In the genomic region with DNA sequence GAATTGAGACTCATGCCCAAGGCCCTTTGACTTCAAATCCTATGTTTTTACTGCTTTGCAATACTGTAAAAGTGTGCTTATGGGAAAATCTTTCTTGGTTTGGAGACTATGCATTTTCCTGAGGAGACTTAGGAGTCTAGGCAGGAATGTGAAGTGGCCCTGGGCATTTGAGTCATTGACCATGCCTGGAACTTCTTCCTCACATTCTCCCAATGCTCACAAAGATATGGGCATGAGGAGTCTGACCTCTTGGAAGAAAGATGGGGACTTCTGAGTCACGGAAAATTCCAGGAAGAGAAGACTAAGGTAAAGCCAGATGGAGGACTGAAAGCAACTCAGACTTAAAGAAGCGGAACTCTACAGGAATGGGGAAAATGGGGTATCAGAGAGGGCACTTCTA, we compare ENCODE assay signal across 24 cellular contexts. TPM values are rescaled to one million over a fixed set of nuclear protein-coding genes. Genes with fewer than 3 reads are reported as not detected.
DNase-seq lines count a peak whose midpoint lies in the region; ATAC-seq, FAIRE-seq and TF ChIP-seq lines count a peak whose summit lies in the region.
"Had no signal": no experiment of that assay in that cellular context is flagged by ENCODE, and none has a peak within 500 bp of the region (broad histone marks: within the 10 kb centered on the region; RNA-seq: fewer than 3 reads in every experiment).

No MANE protein-coding gene starts in this region.

- H3K9ac ChIP-seq in adipocyte (ENCODE audit: low read length) = no peak overlapping the region
- H3K9ac ChIP-seq: BLaER1 treated with 17β-estradiol and CSF1 and Interleukin-3, amounts not matched to agents 10 nM and 100 nM had no signal

- no peak for TF ChIP-seq CTCF in left ventricle myocardium inferior (IDR thresholded peaks at IDR 0.05; ENCODE audit: borderline replicate concordance)
- no peak for TF ChIP-seq CTCF in foreskin fibroblast (IDR thresholded peaks at IDR 0.05; ENCODE audit: low read depth, low read length)

- no peak overlapping the region for H3K4me3 Mint-ChIP-seq in stimulated activated memory B cell treated with anti-CD40 and anti-IgM and Interleukin-4, amounts not matched to agents 10 μg/mL and 1 μg/mL and 100 μg/mL, for 72 hours
- H3K4me3 Mint-ChIP-seq: activated CD4-positive, alpha-beta memory T cell treated with anti-CD3 and anti-CD28 coated beads for 36 hours; activated naive CD8-positive, alpha-beta T cell treated with anti-CD3 and anti-CD28 coated beads for 36 hours; brain; stimulated activated naive B cell treated with anti-CD40 and anti-IgM and Interleukin-4, amounts not matched to agents 10 μg/mL and 1 μg/mL and 100 μg/mL, for 72 hours had no signal

- no peaks in the 10 kb centered on the region for H3K9me3 Mint-ChIP-seq in stimulated activated memory B cell treated with anti-CD40 and anti-IgM and Interleukin-4, amounts not matched to agents 10 μg/mL and 1 μg/mL and 100 μg/mL, for 72 hours
- H3K9me3 Mint-ChIP-seq: activated CD4-positive, alpha-beta memory T cell treated with anti-CD3 and anti-CD28 coated beads for 36 hours; activated naive CD8-positive, alpha-beta T cell treated with anti-CD3 and anti-CD28 coated beads for 36 hours had no signal

- no peaks in the 10 kb centered on the region for H3K36me3 ChIP-seq in left ventricle myocardium inferior
- no peaks in the 10 kb centered on the region for H3K36me3 ChIP-seq in adipocyte (ENCODE audit: control insufficient read depth, insufficient read depth, low read length, severe bottlenecking)
- H3K36me3 ChIP-seq: BLaER1 treated with 17β-estradiol and CSF1 and Interleukin-3, amounts not matched to agents 10 nM and 100 nM had no signal

- no peak overlapping the region for H3K27ac Mint-ChIP-seq in stimulated activated memory B cell treated with anti-CD40 and anti-IgM and Interleukin-4, amounts not matched to agents 10 μg/mL and 1 μg/mL and 100 μg/mL, for 72 hours
- H3K27ac Mint-ChIP-seq: activated CD4-positive, alpha-beta memory T cell treated with anti-CD3 and anti-CD28 coated beads for 36 hours; activated naive CD8-positive, alpha-beta T cell treated with anti-CD3 and anti-CD28 coated beads for 36 hours; stimulated activated naive B cell treated with anti-CD40 and anti-IgM and Interleukin-4, amounts not matched to agents 10 μg/mL and 1 μg/mL and 100 μg/mL, for 72 hours had no signal

- no peaks in the 10 kb centered on the region for H3K27me3 ChIP-seq in left ventricle myocardium inferior (ENCODE audit: low read depth)
- H3K27me3 ChIP-seq in adipocyte (replicated peaks; ENCODE audit: control insufficient read depth, insufficient read depth, low read length) = no peaks in the 10 kb centered on the region
- H3K27me3 ChIP-seq: BLaER1 treated with 17β-estradiol and CSF1 and Interleukin-3, amounts not matched to agents 10 nM and 100 nM had no signal

- FAIRE-seq in frontal cortex (lab: Jason Lieb, UNC) = no peak
- FAIRE-seq: endometrium, GM18507, small intestine had no signal

- H3K4me1 Mint-ChIP-seq in stimulated activated memory B cell treated with anti-CD40 and anti-IgM and Interleukin-4, amounts not matched to agents 10 μg/mL and 1 μg/mL and 100 μg/mL, for 72 hours = no peaks in the 10 kb centered on the region
- H3K4me1 Mint-ChIP-seq: activated naive CD8-positive, alpha-beta T cell treated with anti-CD3 and anti-CD28 coated beads for 36 hours; brain; stimulated activated naive B cell treated with anti-CD40 and anti-IgM and Interleukin-4, amounts not matched to agents 10 μg/mL and 1 μg/mL and 100 μg/mL, for 72 hours had no signal

- H3K4me1 ChIP-seq in left ventricle myocardium inferior (peaks cover 29% of the 10 kb centered on the region), adipocyte (ENCODE audit: control insufficient read depth, insufficient read depth, low read length) (peaks cover 18% of the 10 kb centered on the region)

- H3K9me3 ChIP-seq in left ventricle myocardium inferior (replicated peaks) (no peaks in the 10 kb centered on the region), adipocyte (ENCODE audit: control insufficient read depth, low read length) (no peaks in the 10 kb centered on the region)
- H3K9me3 ChIP-seq: BLaER1 treated with 17β-estradiol and CSF1 and Interleukin-3, amounts not matched to agents 10 nM and 100 nM had no signal

- H3K36me3 Mint-ChIP-seq in stimulated activated memory B cell treated with anti-CD40 and anti-IgM and Interleukin-4, amounts not matched to agents 10 μg/mL and 1 μg/mL and 100 μg/mL, for 72 hours = no peaks in the 10 kb centered on the region
- H3K36me3 Mint-ChIP-seq: activated CD4-positive, alpha-beta memory T cell treated with anti-CD3 and anti-CD28 coated beads for 36 hours; activated naive CD8-positive, alpha-beta T cell treated with anti-CD3 and anti-CD28 coated beads for 36 hours; brain; stimulated activated naive B cell treated with anti-CD40 and anti-IgM and Interleukin-4, amounts not matched to agents 10 μg/mL and 1 μg/mL and 100 μg/mL, for 72 hours had no signal

- DNase-seq in left ventricle myocardium inferior (no peak), cardiac septum (ENCODE audit: low spot score) (no peak), adipocyte (ENCODE audit: low read depth) (no peak), foreskin fibroblast (peak; percentile 1 to 4), frontal cortex (ENCODE audit: low spot score in 2 of 2) (no peak)
- DNase-seq: 8988T; activated CD4-positive, alpha-beta memory T cell treated with anti-CD3 and anti-CD28 coated beads for 36 hours; activated naive CD8-positive, alpha-beta T cell treated with anti-CD3 and anti-CD28 coated beads for 36 hours; foreskin melanocyte; H7; hypothalamus; KBM-7; MV-4-11; NCI-H748 treated with DMSO at 0.1 percent for 48 hours; small intestine; stimulated activated naive B cell treated with anti-CD40 and anti-IgM and Interleukin-4, amounts not matched to agents 10 μg/mL and 1 μg/mL and 100 μg/mL, for 72 hours had no signal

- intact Hi-C loops in left ventricle myocardium inferior (cut with micrococcal nuclease) (no loop called here), cardiac septum (cut with DNase I) (no loop called here)

- peaks cover 57% of the 10 kb centered on the region for H3K27me3 Mint-ChIP-seq in stimulated activated memory B cell treated with anti-CD40 and anti-IgM and Interleukin-4, amounts not matched to agents 10 μg/mL and 1 μg/mL and 100 μg/mL, for 72 hours
- H3K27me3 Mint-ChIP-seq: activated naive CD8-positive, alpha-beta T cell treated with anti-CD3 and anti-CD28 coated beads for 36 hours had no signal

- peak overlapping the region; percentile 29 for H3K27ac ChIP-seq in left ventricle myocardium inferior (replicated peaks)
- H3K27ac ChIP-seq: BLaER1 treated with 17β-estradiol and CSF1 and Interleukin-3, amounts not matched to agents 10 nM and 100 nM had no signal

- H3K4me3 ChIP-seq in left ventricle myocardium inferior (no peak overlapping the region), adipocyte (ENCODE audit: low read length) (peak overlapping the region; percentile 16), foreskin fibroblast (ENCODE audit: low read depth in 1 of 2, low read length in 2 of 2) (no peak overlapping the region)
- H3K4me3 ChIP-seq: BLaER1 treated with 17β-estradiol and CSF1 and Interleukin-3, amounts not matched to agents 10 nM and 100 nM; coronary artery had no signal

- no peak for ATAC-seq in stimulated activated memory B cell treated with anti-CD40 and anti-IgM and Interleukin-4, amounts not matched to agents 10 μg/mL and 1 μg/mL and 100 μg/mL, for 72 hours
- ATAC-seq in activated CD4-positive, CD25-positive, alpha-beta regulatory T cell treated with anti-CD3 and anti-CD28 coated beads, Interleukin-2, amount 50 U/mL, for 24 hours = no peak
- ATAC-seq in GM21526 (IDR thresholded peaks at IDR 0.05; ENCODE audit: low FRiP score, unreplicated experiment) = no peak
- ATAC-seq: stimulated activated naive B cell treated with anti-CD40 and anti-IgM and Interleukin-4, amounts not matched to agents 10 μg/mL and 1 μg/mL and 100 μg/mL, for 72 hours had no signal

RNA-seq across cellular contexts. Expression of a gene that starts 38.2 kb away (rescaled TPM):
- total RNA-seq in left ventricle myocardium inferior (16.0 TPM), cardiac septum (15.3 TPM), frontal cortex (33.4 TPM)

Comparison
In these comparisons a context has a peak if more than half of its experiments do, and no peak if none do; other contexts are left out.
1. DNase-seq: peak in foreskin fibroblast (2 of 2); none in left ventricle myocardium inferior (single experiment), cardiac septum (single experiment), adipocyte (single experiment) and frontal cortex (0 of 2).